Comparison of ENCODE assay signal across 8 cellular contexts in the genomic region with DNA sequence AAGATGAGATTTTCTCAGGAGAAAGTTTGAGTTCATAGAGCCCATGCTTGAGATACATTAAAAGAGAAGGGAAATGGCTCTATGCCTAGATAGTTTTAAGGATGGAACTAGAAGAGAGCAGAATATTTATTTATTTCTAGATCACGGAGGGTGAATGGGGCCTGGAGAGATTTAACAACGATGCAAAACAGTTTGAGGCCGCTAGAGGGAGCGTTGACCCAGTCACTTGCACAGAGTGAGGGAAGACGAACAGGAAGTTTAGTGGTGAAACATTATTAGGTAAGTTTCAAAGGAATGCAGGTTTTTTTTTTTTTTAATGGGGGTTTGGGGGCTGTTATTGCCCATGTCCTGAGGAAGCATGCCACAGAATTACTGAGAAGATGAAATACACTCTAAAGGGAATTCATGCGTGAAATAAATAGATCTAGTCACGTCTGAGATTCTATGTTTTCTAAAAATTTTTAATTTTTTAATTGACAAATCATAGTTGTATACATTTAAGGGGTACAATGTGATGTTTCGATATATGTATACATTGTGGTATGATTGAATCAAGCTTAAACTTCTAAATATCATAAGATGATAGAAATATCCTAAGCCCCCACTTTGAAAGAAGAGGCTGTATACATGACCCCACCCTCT. TPM values are rescaled to one million over a fixed set of nuclear protein-coding genes. Genes with fewer than 3 reads are reported as not detected.
DNase-seq lines count a peak whose midpoint lies in the region; ATAC-seq, FAIRE-seq and TF ChIP-seq lines count a peak whose summit lies in the region.

No MANE protein-coding gene starts in this region.

- H3K4me3 ChIP-seq in vagina, result no peak overlapping the region

- peak; percentile 92 for ATAC-seq in GM21515 (IDR thresholded peaks at IDR 0.05; ENCODE audit: unreplicated experiment)

- no peak for FAIRE-seq in HTR-8/SVneo (lab: Jason Lieb, UNC)

- H3K27ac ChIP-seq in vagina, result no peak overlapping the region

- peak; percentile 44 to 52 (median 48) for TF ChIP-seq CTCF in vagina (IDR thresholded peaks at IDR 0.05)

- TF ChIP-seq POLR2A in vagina (IDR thresholded peaks at IDR 0.05), result no peak

- no peaks in the 10 kb centered on the region for H3K4me1 ChIP-seq in vagina

- no peaks in the 10 kb centered on the region for H3K36me3 ChIP-seq in vagina

- H3K27me3 ChIP-seq in vagina, result no peaks in the 10 kb centered on the region

- no peaks in the 10 kb centered on the region for H3K9me3 ChIP-seq in vagina

- peak; percentile 73 for DNase-seq in EL
- peak; percentile 78 for DNase-seq in HTR-8/SVneo (ENCODE audit: insufficient read length, low spot score)
- peak; percentile 44 for DNase-seq in SIG-M5 (lab: John Stamatoyannopoulos, UW)
- peak; percentile 33 for DNase-seq in activated T-helper 9 cell treated with anti-CD3 and anti-CD28 coated beads, Interleukin-2, amount 50 U/mL, for 16 hours (ENCODE audit: low read depth)
- DNase-seq in globus pallidus (ENCODE audit: low spot score), result peak; percentile 60
- DNase-seq in pons (ENCODE audit: low spot score), result peak; percentile 71
- no peak for DNase-seq in vagina (ENCODE audit: extremely low spot score in 2 of 2)

- intact Hi-C loops in vagina (cut with DNase I), result no loop called here

RNA-seq across cellular contexts. Expression of a gene that starts 14.8 kb away (rescaled TPM):
- 10.8 TPM for total RNA-seq in vagina

RNA-seq across cellular contexts. Expression of a gene that starts 31.4 kb away (rescaled TPM):
- total RNA-seq in vagina, result not detected

RNA-seq across cellular contexts. Expression of a gene that starts 44.9 kb away (rescaled TPM):
- not detected for total RNA-seq in vagina

RNA-seq across cellular contexts. Expression of a gene that starts 53.9 kb away (rescaled TPM):
- 9.6 TPM for total RNA-seq in vagina

Comparison
In these comparisons a context has a peak if more than half of its experiments do, and no peak if none do; other contexts are left out.
1. DNase-seq: peak in EL (single experiment), HTR-8/SVneo (single experiment), SIG-M5 (single experiment), activated T-helper 9 cell treated with anti-CD3 and anti-CD28 coated beads, Interleukin-2, amount 50 U/mL, for 16 hours (single experiment), globus pallidus (single experiment) and pons (single experiment); none in vagina (0 of 2).